19 cellular contexts compared by ENCODE assay signal in the genomic region with DNA sequence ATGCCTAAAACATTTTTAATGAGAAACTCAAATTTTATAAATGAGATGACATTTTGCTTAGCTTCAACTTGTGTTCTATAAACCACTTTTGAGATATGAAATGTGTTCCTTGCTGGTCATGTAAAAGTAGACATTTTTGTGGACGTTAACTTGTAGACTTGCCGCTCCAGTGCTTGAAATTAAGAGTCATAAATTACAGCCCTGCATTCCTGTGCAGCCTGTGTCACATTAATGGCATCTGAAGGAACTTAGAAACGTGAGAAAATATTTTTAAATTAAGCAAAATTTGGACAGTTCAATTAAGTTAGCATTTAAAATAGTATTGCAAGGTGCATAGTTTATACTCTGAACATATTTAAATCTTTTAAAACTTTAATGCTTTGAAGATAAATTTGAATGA.
A peak's percentile ranks its signal among the peaks of the same experiment; 100 is the strongest.
DNase-seq lines count a peak whose midpoint lies in the region; ATAC-seq and TF ChIP-seq lines count a peak whose summit lies in the region.
"Had no signal": no experiment of that assay in that cellular context is flagged by ENCODE, and none has a peak within 500 bp of the region (broad histone marks: within the 10 kb centered on the region; RNA-seq: fewer than 3 reads in every experiment).

No MANE protein-coding gene starts in this region.

- peaks cover 7% of the 10 kb centered on the region for H3K79me1 ChIP-seq in mesenchymal stem cell (replicated peaks; ENCODE audit: low read length, poor library complexity, severe bottlenecking)

- intact Hi-C loops in activated naive CD4-positive, alpha-beta T cell treated with anti-CD3 and anti-CD28 coated beads for 36 hours (cut with micrococcal nuclease), result no loop called here
- intact Hi-C loops in gastrocnemius medialis (cut with DNase I; ENCODE audit: low total_unique reads), result no loop called here

- H3K79me2 ChIP-seq in GM23248 (ENCODE audit: insufficient read depth) (no peaks in the 10 kb centered on the region), smooth muscle cell (ENCODE audit: low read depth) (no peaks in the 10 kb centered on the region)

- no peak overlapping the region for H3K4me3 Mint-ChIP-seq in activated naive CD4-positive, alpha-beta T cell treated with anti-CD3 and anti-CD28 coated beads for 36 hours

- no peaks in the 10 kb centered on the region for H3K9me2 ChIP-seq in GM23248 (ENCODE audit: insufficient read depth)

- no peak overlapping the region for H2BK15ac ChIP-seq in mesenchymal stem cell (ENCODE audit: low read depth, poor library complexity, severe bottlenecking)

- no peak overlapping the region for H3K4ac ChIP-seq in mesenchymal stem cell (ENCODE audit: low read depth in 1 of 2, low read length in 2 of 2)

- H3K27ac ChIP-seq in GM23248, result peak overlapping the region; percentile 51
- no peak overlapping the region for H3K27ac ChIP-seq in mesenchymal stem cell (ENCODE audit: low read length, poor library complexity, severe bottlenecking)
- H3K27ac ChIP-seq in smooth muscle cell (ENCODE audit: low read depth), result peak overlapping the region; percentile 54
- H3K27ac ChIP-seq in gastrocnemius medialis, result no peak overlapping the region
- H3K27ac ChIP-seq: Peyer's patch had no signal

- ATAC-seq in gastrocnemius medialis, result no peak

- H4K91ac ChIP-seq in mesenchymal stem cell (ENCODE audit: low read length), result no peak overlapping the region

- H3K18ac ChIP-seq in mesenchymal stem cell (ENCODE audit: low read depth in 1 of 2, low read length in 2 of 2), result no peak overlapping the region

- no peaks in the 10 kb centered on the region for H3K27me3 Mint-ChIP-seq in activated naive CD4-positive, alpha-beta T cell treated with anti-CD3 and anti-CD28 coated beads for 36 hours (ENCODE audit: low read depth)

- H3K4me3 ChIP-seq in GM23248, result no peak overlapping the region
- no peak overlapping the region for H3K4me3 ChIP-seq in astrocyte of the spinal cord (ENCODE audit: low read depth, low read length)
- no peak overlapping the region for H3K4me3 ChIP-seq in mesenchymal stem cell (ENCODE audit: insufficient read depth in 1 of 2, low read depth in 1 of 2, low read length in 2 of 2)
- H3K4me3 ChIP-seq in smooth muscle cell, result no peak overlapping the region
- H3K4me3 ChIP-seq in gastrocnemius medialis, result no peak overlapping the region
- H3K4me3 ChIP-seq: Peyer's patch had no signal

- H2AK5ac ChIP-seq in mesenchymal stem cell (ENCODE audit: low read length, severe bottlenecking), result no peak overlapping the region

- H3K9me3 Mint-ChIP-seq in activated naive CD4-positive, alpha-beta T cell treated with anti-CD3 and anti-CD28 coated beads for 36 hours, result no peaks in the 10 kb centered on the region

- peaks cover 20% of the 10 kb centered on the region for H3K36me3 Mint-ChIP-seq in activated naive CD4-positive, alpha-beta T cell treated with anti-CD3 and anti-CD28 coated beads for 36 hours (ENCODE audit: low read depth)

- H4K8ac ChIP-seq in mesenchymal stem cell (ENCODE audit: low read length), result no peak overlapping the region

- H2AFZ ChIP-seq in GM23248, result no peak overlapping the region
- H2AFZ ChIP-seq in mesenchymal stem cell (ENCODE audit: low read depth, low read length), result no peak overlapping the region
- H2AFZ ChIP-seq in smooth muscle cell (ENCODE audit: low read depth), result no peak overlapping the region

- no peak overlapping the region for H3K27ac Mint-ChIP-seq in activated naive CD4-positive, alpha-beta T cell treated with anti-CD3 and anti-CD28 coated beads for 36 hours

- in situ Hi-C loops in GM23248 (cut with MboI), result no loop called here
- in situ Hi-C loops in astrocyte of the spinal cord (cut with HindIII; ENCODE audit: low sequenced_read_pairs), result no loop called here
- in situ Hi-C loops in gastrocnemius medialis (cut with MboI; ENCODE audit: low sequenced_read_pairs in 4 of 4), result no loop called here

- H2BK5ac ChIP-seq in mesenchymal stem cell (ENCODE audit: low read depth, low read length, poor library complexity, severe bottlenecking), result no peak overlapping the region

- H4K20me1 ChIP-seq in GM23248 (ENCODE audit: insufficient read depth) (no peaks in the 10 kb centered on the region), smooth muscle cell (ENCODE audit: low read depth) (no peaks in the 10 kb centered on the region)

- no peak for DNase-seq in GM23248
- peak; percentile 18 for DNase-seq in astrocyte of the spinal cord (ENCODE audit: low read depth, low spot score)
- peak; percentile 12 for DNase-seq in mesenchymal stem cell
- DNase-seq in smooth muscle cell (lab: John Stamatoyannopoulos, UW; ENCODE audit: unreplicated experiment), result no peak
- DNase-seq in globus pallidus (ENCODE audit: low spot score), result no peak
- DNase-seq in COLO668 (lab: John Stamatoyannopoulos, UW; ENCODE audit: unreplicated experiment), result no peak
- DNase-seq in activated naive CD4-positive, alpha-beta T cell treated with anti-CD3 and anti-CD28 coated beads for 36 hours, result no peak
- DNase-seq in gastrocnemius medialis, result no peak
- DNase-seq: DMS153, DND-41, Karpas-422, NCI-H1092, NCI-H1417 treated with DMSO at 0.1 percent for 48 hours, NCI-H1694 treated with DMSO at 0.1 percent for 48 hours, NCI-H2081, NCI-H2227 treated with DMSO at 0.1 percent for 48 hours, NCI-H526 treated with DMSO at 0.1 percent for 48 hours, Peyer's patch, SIG-M5 had no signal

- no peak overlapping the region for H3K9ac ChIP-seq in GM23248
- no peak overlapping the region for H3K9ac ChIP-seq in mesenchymal stem cell (ENCODE audit: low read length)
- no peak overlapping the region for H3K9ac ChIP-seq in smooth muscle cell (ENCODE audit: low read depth)

- no peak overlapping the region for H3K14ac ChIP-seq in mesenchymal stem cell (ENCODE audit: low read length in 2 of 2)

- TF ChIP-seq POLR2A in gastrocnemius medialis (IDR thresholded peaks at IDR 0.05), result no peak

- 0 out of 2 replicates have a peak, but pooled peaks cover 11% of the 10 kb centered on the region for H3F3A ChIP-seq in GM23248 (ENCODE audit: insufficient read depth)
- no peaks in the 10 kb centered on the region for H3F3A ChIP-seq in smooth muscle cell (ENCODE audit: low read depth)

- no peaks in the 10 kb centered on the region for H3K27me3 ChIP-seq in GM23248 (replicated peaks; ENCODE audit: insufficient read depth)
- H3K27me3 ChIP-seq in mesenchymal stem cell (ENCODE audit: control insufficient read depth in 1 of 2, insufficient read depth in 1 of 2, low read length in 2 of 2), result no peaks in the 10 kb centered on the region
- H3K27me3 ChIP-seq in smooth muscle cell (ENCODE audit: low read depth), result no peaks in the 10 kb centered on the region
- H3K27me3 ChIP-seq in gastrocnemius medialis, result no peaks in the 10 kb centered on the region
- H3K27me3 ChIP-seq: Peyer's patch had no signal

- no peaks in the 10 kb centered on the region for H3K4me1 Mint-ChIP-seq in activated naive CD4-positive, alpha-beta T cell treated with anti-CD3 and anti-CD28 coated beads for 36 hours (ENCODE audit: low read depth)

- no peak overlapping the region for H2BK120ac ChIP-seq in mesenchymal stem cell (ENCODE audit: low read depth, low read length)

- H3K36me3 ChIP-seq in GM23248 (ENCODE audit: low read depth), result peaks cover 12% of the 10 kb centered on the region; the same call in 1 of the 2 replicates
- H3K36me3 ChIP-seq in mesenchymal stem cell (ENCODE audit: control insufficient read depth in 1 of 2, insufficient read depth in 2 of 2, low read depth in 1 of 2, low read length in 2 of 2), result peaks cover 20 to 49% of the 10 kb centered on the region in 2 experiments
- peaks cover 7% of the 10 kb centered on the region for H3K36me3 ChIP-seq in smooth muscle cell (ENCODE audit: low read depth)
- peaks cover 0 to 29% of the 10 kb centered on the region in 2 donors for H3K36me3 ChIP-seq in gastrocnemius medialis

- TF ChIP-seq CTCF in astrocyte of the spinal cord (IDR thresholded peaks at IDR 0.05; ENCODE audit: low read depth, low read length) (no peak), smooth muscle cell (IDR thresholded peaks at IDR 0.05; ENCODE audit: borderline replicate concordance, insufficient read depth, poor library complexity, severe bottlenecking) (no peak), gastrocnemius medialis (IDR thresholded peaks at IDR 0.05 in 4 of 5, conservative IDR thresholded peaks at IDR 0.05 in 1 of 5) (no peak)

- H3K4me2 ChIP-seq in GM23248 (ENCODE audit: unreplicated experiment), result no peak overlapping the region
- H3K4me2 ChIP-seq in mesenchymal stem cell (ENCODE audit: low read length, poor library complexity, severe bottlenecking), result no peak overlapping the region
- H3K4me2 ChIP-seq in smooth muscle cell, result no peak overlapping the region

- H2BK12ac ChIP-seq in mesenchymal stem cell (ENCODE audit: low read length in 2 of 2), result no peak overlapping the region

- H3K23ac ChIP-seq in mesenchymal stem cell (ENCODE audit: low read length in 2 of 2), result no peak overlapping the region

- H3K9me3 ChIP-seq in GM23248 (ENCODE audit: low read depth) (no peaks in the 10 kb centered on the region), mesenchymal stem cell (ENCODE audit: control insufficient read depth, low read length) (no peaks in the 10 kb centered on the region), smooth muscle cell (replicated peaks; ENCODE audit: low read depth) (no peaks in the 10 kb centered on the region), gastrocnemius medialis (no peaks in the 10 kb centered on the region)
- H3K9me3 ChIP-seq: Peyer's patch had no signal

- H3K4me1 ChIP-seq in GM23248 (ENCODE audit: insufficient read depth) (peaks cover 18% of the 10 kb centered on the region; the same call in 1 of the 2 replicates), mesenchymal stem cell (ENCODE audit: control insufficient read depth, insufficient read depth, low read depth, low read length) (peaks cover 2% of the 10 kb centered on the region), smooth muscle cell (ENCODE audit: low read depth) (no peaks in the 10 kb centered on the region), gastrocnemius medialis (no peaks in the 10 kb centered on the region)
- H3K4me1 ChIP-seq: Peyer's patch had no signal

- 93 to 97% methylated on average over 3 of the region's 3 CpGs for WGBS in GM23248 (ENCODE audit: low coverage in 1 of 2, low lambda C conversion rate in 2 of 2, missing lambda C conversion rate in 2 of 2), 2 experiments
- WGBS in mesenchymal stem cell, result 20% methylated on average over 2 of the region's 3 CpGs
- 75% methylated on average over 3 of the region's 3 CpGs for WGBS in smooth muscle cell (ENCODE audit: low lambda C conversion rate)

- CTCF ChIA-PET in activated naive CD4-positive, alpha-beta T cell treated with anti-CD3 and anti-CD28 coated beads for 36 hours (lab: Charles Lee), result no interaction called here

Comparison
In these comparisons a context has a peak if more than half of its experiments do, and no peak if none do; other contexts are left out.
1. DNase-seq: peak in astrocyte of the spinal cord (single experiment) and mesenchymal stem cell (single experiment); none in GM23248 (single experiment), smooth muscle cell (single experiment), globus pallidus (single experiment), COLO668 (single experiment), activated naive CD4-positive, alpha-beta T cell treated with anti-CD3 and anti-CD28 coated beads for 36 hours (single experiment) and gastrocnemius medialis (0 of 2).
2. H3K27ac ChIP-seq: peak in GM23248 (single experiment) and smooth muscle cell (single experiment); none in mesenchymal stem cell (single experiment) and gastrocnemius medialis (0 of 4).